10 cellular contexts compared by ENCODE assay signal in the genomic region with DNA sequence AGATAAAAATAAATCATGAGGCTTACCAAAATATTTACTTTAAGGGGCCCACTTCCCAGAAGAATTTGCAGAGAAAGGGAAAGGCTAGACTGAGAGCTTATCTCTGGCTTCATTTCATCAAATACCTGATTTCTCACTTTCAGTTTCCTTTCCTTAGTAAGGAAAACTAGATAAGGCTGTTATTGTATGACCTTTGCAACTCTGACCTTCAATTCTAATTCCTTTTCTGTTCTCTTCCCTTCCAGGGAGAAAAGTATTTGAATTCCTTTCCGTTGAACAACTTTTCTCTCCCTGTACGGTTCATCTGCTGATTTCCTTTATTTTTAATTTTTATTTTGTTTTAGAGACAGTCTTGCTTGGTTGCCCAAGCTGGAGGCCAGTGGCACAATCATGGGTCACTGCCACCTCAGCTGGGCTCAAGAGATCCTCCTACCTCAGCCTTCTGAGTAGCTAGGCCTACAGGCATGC. TPM values are rescaled to one million over a fixed set of nuclear protein-coding genes. Genes with fewer than 3 reads are reported as not detected.
DNase-seq lines count a peak whose midpoint lies in the region; ATAC-seq and TF ChIP-seq lines count a peak whose summit lies in the region.
"Had no signal": no experiment of that assay in that cellular context is flagged by ENCODE, and none has a peak within 500 bp of the region (broad histone marks: within the 10 kb centered on the region; RNA-seq: fewer than 3 reads in every experiment).

No MANE protein-coding gene starts in this region.

- H3K27me3 ChIP-seq in GM23338 (ENCODE audit: insufficient read depth) (no peaks in the 10 kb centered on the region), smooth muscle cell (ENCODE audit: low read depth) (no peaks in the 10 kb centered on the region)
- H3K27me3 ChIP-seq: gastrocnemius medialis had no signal

- peak overlapping the region; percentile 40; the same call in 1 of the 2 replicates for H3K27ac ChIP-seq in GM23338 (ENCODE audit: low read depth)
- no peak overlapping the region for H3K27ac ChIP-seq in smooth muscle cell (ENCODE audit: low read depth)
- H3K27ac ChIP-seq: HL-60 had no signal

- no peaks in the 10 kb centered on the region for H3K9me3 ChIP-seq in smooth muscle cell (replicated peaks; ENCODE audit: low read depth)
- H3K9me3 ChIP-seq: gastrocnemius medialis had no signal

- no peaks in the 10 kb centered on the region for H3K36me3 ChIP-seq in GM23338 (ENCODE audit: insufficient read depth)
- no peaks in the 10 kb centered on the region for H3K36me3 ChIP-seq in smooth muscle cell (ENCODE audit: low read depth)
- H3K36me3 ChIP-seq: gastrocnemius medialis had no signal

- H3K36me3 Mint-ChIP-seq in GM23338 (ENCODE audit: low read depth): peaks cover 2% of the 10 kb centered on the region; the same call in 2 of the 3 replicates
- H3K36me3 Mint-ChIP-seq in activated B cell treated with CpG ODN at 0.5 μM for 24 hours (ENCODE audit: low read depth): peaks cover 1% of the 10 kb centered on the region

- no peak overlapping the region for H3K9ac ChIP-seq in smooth muscle cell (ENCODE audit: low read depth)

- H3K9me3 Mint-ChIP-seq in GM23338: no peaks in the 10 kb centered on the region
- no peaks in the 10 kb centered on the region for H3K9me3 Mint-ChIP-seq in activated B cell treated with CpG ODN at 0.5 μM for 24 hours

- no peak for TF ChIP-seq CTCF in GM23338 (conservative IDR thresholded peaks at IDR 0.05; ENCODE audit: low read depth in 2 of 2)
- no peak for TF ChIP-seq CTCF in activated B cell treated with CpG ODN at 0.5 μM for 24 hours (IDR thresholded peaks at IDR 0.05)
- no peak for TF ChIP-seq CTCF in smooth muscle cell (IDR thresholded peaks at IDR 0.05; ENCODE audit: borderline replicate concordance, insufficient read depth, poor library complexity, severe bottlenecking)

- H3K27me3 Mint-ChIP-seq in GM23338 (ENCODE audit: insufficient read depth, low read depth, poor library complexity) (peaks cover 10% of the 10 kb centered on the region), activated B cell treated with CpG ODN at 0.5 μM for 24 hours (no peaks in the 10 kb centered on the region)

- H2AFZ ChIP-seq in GM23338 (no peak overlapping the region), smooth muscle cell (ENCODE audit: low read depth) (no peak overlapping the region)

- H3K27ac Mint-ChIP-seq in GM23338: no peak overlapping the region
- H3K27ac Mint-ChIP-seq in activated B cell treated with CpG ODN at 0.5 μM for 24 hours: peak overlapping the region; percentile 73

- H3K4me2 ChIP-seq in GM23338: no peak overlapping the region
- peak overlapping the region; percentile 61 for H3K4me2 ChIP-seq in smooth muscle cell

- no peaks in the 10 kb centered on the region; the same call in 1 of the 2 replicates for H4K20me1 ChIP-seq in GM23338 (replicated peaks; ENCODE audit: insufficient read depth)
- peaks cover 7% of the 10 kb centered on the region for H4K20me1 ChIP-seq in smooth muscle cell (ENCODE audit: low read depth)

- POLR2A ChIA-PET in activated B cell treated with CpG ODN at 0.5 μM for 24 hours (lab: Charles Lee): interaction anchor here (0.5 to 3.3 kb wide), 7 partner anchors 8 to 77 kb away, joined by 3 to 16 read pairs (median 8); no protein-coding TSS in a partner anchor

- no peak overlapping the region for H3K4me3 Mint-ChIP-seq in GM23338
- no peak overlapping the region for H3K4me3 Mint-ChIP-seq in activated B cell treated with CpG ODN at 0.5 μM for 24 hours

- ATAC-seq in GM23338 (no peak), activated B cell treated with CpG ODN at 0.5 μM for 24 hours (ENCODE audit: low read depth) (no peak), GM21723 (IDR thresholded peaks at IDR 0.05; ENCODE audit: unreplicated experiment) (no peak), GM19328 (IDR thresholded peaks at IDR 0.05; ENCODE audit: unreplicated experiment) (no peak)
- ATAC-seq: gastrocnemius medialis had no signal

- no peak for DNase-seq in GM23338 (ENCODE audit: low spot score)
- no peak for DNase-seq in activated B cell treated with CpG ODN at 0.5 μM for 24 hours
- peak; percentile 35 for DNase-seq in glomerular visceral epithelial cell (ENCODE audit: extremely low spot score)
- DNase-seq in smooth muscle cell (lab: John Stamatoyannopoulos, UW; ENCODE audit: unreplicated experiment): no peak
- DNase-seq in inferior parietal cortex (ENCODE audit: extremely low spot score): no peak
- DNase-seq: gastrocnemius medialis, NCI-H146 had no signal

- H3F3A ChIP-seq in GM23338 (replicated peaks; ENCODE audit: low read depth) (0 out of 2 replicates have a peak, but pooled peaks cover 5% of the 10 kb centered on the region), smooth muscle cell (ENCODE audit: low read depth) (no peaks in the 10 kb centered on the region)

- intact Hi-C loops in activated B cell treated with CpG ODN at 0.5 μM for 24 hours (cut with micrococcal nuclease): loop anchor here (2.0 kb wide), 1 partner anchor 167 kb away; a partner anchor contains a TSS

- H3K4me3 ChIP-seq in GM23338 (no peak overlapping the region), smooth muscle cell (no peak overlapping the region)
- H3K4me3 ChIP-seq: gastrocnemius medialis had no signal

- H3K79me2 ChIP-seq in GM23338 (replicated peaks; ENCODE audit: insufficient read depth) (no peaks in the 10 kb centered on the region), smooth muscle cell (ENCODE audit: low read depth) (no peaks in the 10 kb centered on the region)

- H3K4me1 Mint-ChIP-seq in GM23338 (peaks cover 30% of the 10 kb centered on the region), activated B cell treated with CpG ODN at 0.5 μM for 24 hours (peaks cover 38% of the 10 kb centered on the region)

- CTCF ChIA-PET in activated B cell treated with CpG ODN at 0.5 μM for 24 hours (lab: Charles Lee): interaction anchor here (0.7 to 2.1 kb wide), 3 partner anchors 20 to 304 kb away, joined by 3 to 7 read pairs (median 3); a partner anchor contains a TSS

- peaks cover 24% of the 10 kb centered on the region for H3K4me1 ChIP-seq in GM23338 (ENCODE audit: insufficient read depth)
- H3K4me1 ChIP-seq in smooth muscle cell (ENCODE audit: low read depth): peaks cover 6% of the 10 kb centered on the region

- H3K9me2 ChIP-seq in GM23338 (ENCODE audit: insufficient read depth): no peaks in the 10 kb centered on the region

- WGBS in smooth muscle cell (ENCODE audit: low lambda C conversion rate): 73% methylated on average over 2 of the region's 2 CpGs

TF ChIP-seq in GM23338, 12 proteins besides CTCF, POLR2A, EP300 and RAD21 (continues in another document):
- no peak for TF ChIP-seq EZH2phosphoT487 (IDR thresholded peaks at IDR 0.05; ENCODE audit: unreplicated experiment)
- TF ChIP-seq, protein P1, sequence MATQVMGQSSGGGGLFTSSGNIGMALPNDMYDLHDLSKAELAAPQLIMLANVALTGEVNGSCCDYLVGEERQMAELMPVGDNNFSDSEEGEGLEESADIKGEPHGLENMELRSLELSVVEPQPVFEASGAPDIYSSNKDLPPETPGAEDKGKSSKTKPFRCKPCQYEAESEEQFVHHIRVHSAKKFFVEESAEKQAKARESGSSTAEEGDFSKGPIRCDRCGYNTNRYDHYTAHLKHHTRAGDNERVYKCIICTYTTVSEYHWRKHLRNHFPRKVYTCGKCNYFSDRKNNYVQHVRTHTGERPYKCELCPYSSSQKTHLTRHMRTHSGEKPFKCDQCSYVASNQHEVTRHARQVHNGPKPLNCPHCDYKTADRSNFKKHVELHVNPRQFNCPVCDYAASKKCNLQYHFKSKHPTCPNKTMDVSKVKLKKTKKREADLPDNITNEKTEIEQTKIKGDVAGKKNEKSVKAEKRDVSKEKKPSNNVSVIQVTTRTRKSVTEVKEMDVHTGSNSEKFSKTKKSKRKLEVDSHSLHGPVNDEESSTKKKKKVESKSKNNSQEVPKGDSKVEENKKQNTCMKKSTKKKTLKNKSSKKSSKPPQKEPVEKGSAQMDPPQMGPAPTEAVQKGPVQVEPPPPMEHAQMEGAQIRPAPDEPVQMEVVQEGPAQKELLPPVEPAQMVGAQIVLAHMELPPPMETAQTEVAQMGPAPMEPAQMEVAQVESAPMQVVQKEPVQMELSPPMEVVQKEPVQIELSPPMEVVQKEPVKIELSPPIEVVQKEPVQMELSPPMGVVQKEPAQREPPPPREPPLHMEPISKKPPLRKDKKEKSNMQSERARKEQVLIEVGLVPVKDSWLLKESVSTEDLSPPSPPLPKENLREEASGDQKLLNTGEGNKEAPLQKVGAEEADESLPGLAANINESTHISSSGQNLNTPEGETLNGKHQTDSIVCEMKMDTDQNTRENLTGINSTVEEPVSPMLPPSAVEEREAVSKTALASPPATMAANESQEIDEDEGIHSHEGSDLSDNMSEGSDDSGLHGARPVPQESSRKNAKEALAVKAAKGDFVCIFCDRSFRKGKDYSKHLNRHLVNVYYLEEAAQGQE (IDR thresholded peaks at IDR 0.05; ENCODE audit: unreplicated experiment): no peak
- no peak for TF ChIP-seq STAT1 (IDR thresholded peaks at IDR 0.05; ENCODE audit: unreplicated experiment)
- TF ChIP-seq CREB1 (CRISPR knock-in tag; IDR thresholded peaks at IDR 0.05; ENCODE audit: low read depth): no peak
- TF ChIP-seq, protein P2, sequence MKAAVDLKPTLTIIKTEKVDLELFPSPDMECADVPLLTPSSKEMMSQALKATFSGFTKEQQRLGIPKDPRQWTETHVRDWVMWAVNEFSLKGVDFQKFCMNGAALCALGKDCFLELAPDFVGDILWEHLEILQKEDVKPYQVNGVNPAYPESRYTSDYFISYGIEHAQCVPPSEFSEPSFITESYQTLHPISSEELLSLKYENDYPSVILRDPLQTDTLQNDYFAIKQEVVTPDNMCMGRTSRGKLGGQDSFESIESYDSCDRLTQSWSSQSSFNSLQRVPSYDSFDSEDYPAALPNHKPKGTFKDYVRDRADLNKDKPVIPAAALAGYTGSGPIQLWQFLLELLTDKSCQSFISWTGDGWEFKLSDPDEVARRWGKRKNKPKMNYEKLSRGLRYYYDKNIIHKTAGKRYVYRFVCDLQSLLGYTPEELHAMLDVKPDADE (IDR thresholded peaks at IDR 0.05): no peak
- TF ChIP-seq ZNF114 (CRISPR knock-in tag; IDR thresholded peaks at IDR 0.05): no peak

RNA-seq across cellular contexts. Expression of a gene that starts 7.1 kb away (rescaled TPM):
- total RNA-seq in GM23338 (2014; rRNA removed; shearing (Covaris generic)): 6.5 and 9.1 TPM in 2 replicates
- polyA plus RNA-seq in GM23338 (2016; fragmentation: Nextera tagmentation; extraction: Ambion mirVana) (6.4 and 7.0 TPM in 2 replicates), smooth muscle cell (23.8 and 25.1 TPM in 2 replicates)
- total RNA-seq in activated B cell treated with CpG ODN at 0.5 μM for 24 hours (70.3 and 81.3 TPM in 2 replicates), smooth muscle cell (30.5 and 33.3 TPM in 2 replicates)

RNA-seq across cellular contexts. Expression of a gene that starts 19.2 kb away (rescaled TPM):
- total RNA-seq in GM23338 (2014; rRNA removed; shearing (Covaris generic)): 8.7 and 19.3 TPM in 2 replicates
- 22.0 and 24.2 TPM in 2 replicates for polyA plus RNA-seq in GM23338 (2016; fragmentation: Nextera tagmentation; extraction: Ambion mirVana)
- 11.4 TPM in 2 replicates for total RNA-seq in activated B cell treated with CpG ODN at 0.5 μM for 24 hours
- total RNA-seq in smooth muscle cell: 16.9 and 19.6 TPM in 2 replicates
- polyA plus RNA-seq in smooth muscle cell: 19.4 and 19.7 TPM in 2 replicates

RNA-seq across cellular contexts. Expression of a gene that starts 19.5 kb away (rescaled TPM):
- total RNA-seq in GM23338 (2014; rRNA removed; shearing (Covaris generic)): 14.4 and 18.6 TPM in 2 replicates
- polyA plus RNA-seq in GM23338 (2016; fragmentation: Nextera tagmentation; extraction: Ambion mirVana) (10.5 and 11.7 TPM in 2 replicates), smooth muscle cell (7.7 and 9.8 TPM in 2 replicates)
- total RNA-seq in activated B cell treated with CpG ODN at 0.5 μM for 24 hours (17.5 and 17.7 TPM in 2 replicates), smooth muscle cell (10.4 and 17.4 TPM in 2 replicates)
